Comparison of ENCODE assay signal across 21 cellular contexts in genomic region chr16:66097746-66098145, GRCh38.
"Had no signal": no experiment of that assay in that cellular context is flagged by ENCODE, and none has a peak within 500 bp of the region (broad histone marks: within the 10 kb centered on the region; RNA-seq: fewer than 3 reads in every experiment).

No MANE protein-coding gene starts in this region.

- H3K4me1 ChIP-seq: esophagus squamous epithelium, neural progenitor cell, prostate gland, sigmoid colon, transverse colon, upper lobe of right lung had no signal

- H3K27me3 ChIP-seq: esophagus squamous epithelium, neural progenitor cell, sigmoid colon, transverse colon had no signal

- DNase-seq: cerebellar nuclear complex; cortex of kidney; effector memory CD8-positive, alpha-beta T cell; erythroblast; esophagus squamous epithelium; foreskin melanocyte; glutamatergic neuron; heart right ventricle; hippocampal formation; mucosa of descending colon; naive B cell; right cardiac atrium; sigmoid colon; stimulated activated CD4-positive, alpha-beta T cell treated with anti-CD3 and anti-CD28 coated beads, Interleukin-15, amount 100 ng/mL, for 24 hours; stimulated activated CD4-positive, alpha-beta T cell treated with anti-CD3 and anti-CD28 coated beads, Interleukin-2, amount 100 ng/mL, for 48 hours; stimulated activated naive B cell treated with anti-CD40 and anti-IgM and Interleukin-4, amounts not matched to agents 10 μg/mL and 1 μg/mL and 100 μg/mL, for 72 hours; transverse colon; upper lobe of right lung had no signal

- H3K36me3 ChIP-seq: esophagus squamous epithelium, heart right ventricle, neural progenitor cell, prostate gland, sigmoid colon, transverse colon, upper lobe of right lung had no signal

- H3K4me3 ChIP-seq: esophagus squamous epithelium, heart right ventricle, lung, mucosa of descending colon, neural progenitor cell, prostate gland, sigmoid colon, transverse colon, upper lobe of right lung had no signal

- H3K27ac ChIP-seq: esophagus squamous epithelium, heart right ventricle, neural progenitor cell, prostate gland, sigmoid colon, transverse colon, upper lobe of right lung had no signal

- H3K9me3 ChIP-seq: esophagus squamous epithelium, heart right ventricle, mucosa of descending colon, prostate gland, sigmoid colon, transverse colon, upper lobe of right lung had no signal
